ENCODE assay signal across 16 cellular contexts in the genomic region with DNA sequence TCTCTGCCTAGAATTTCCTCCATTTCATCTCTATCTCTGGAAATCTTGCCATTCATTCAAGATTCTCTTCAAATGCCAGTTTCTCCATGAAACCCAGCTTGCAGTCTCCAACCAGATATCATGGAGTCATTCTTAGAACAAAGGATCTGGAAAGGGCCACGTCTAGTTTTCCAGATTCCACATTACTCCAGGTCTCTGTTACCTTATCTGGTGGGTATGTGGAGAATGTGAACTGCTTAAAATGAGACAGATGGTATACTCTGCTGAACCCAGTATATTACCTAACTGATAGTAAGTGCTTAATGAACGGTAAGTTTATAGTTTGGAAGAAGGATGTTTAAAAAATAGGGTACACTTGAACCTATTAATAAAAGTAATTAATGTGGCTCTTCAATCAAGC. TPM values are rescaled to one million over a fixed set of nuclear protein-coding genes. Genes with fewer than 3 reads are reported as not detected.
A peak's percentile ranks its signal among the peaks of the same experiment; 100 is the strongest.
DNase-seq lines count a peak whose midpoint lies in the region; TF ChIP-seq lines count a peak whose summit lies in the region.
"Had no signal": no experiment of that assay in that cellular context is flagged by ENCODE, and none has a peak within 500 bp of the region (broad histone marks: within the 10 kb centered on the region; RNA-seq: fewer than 3 reads in every experiment).

No MANE protein-coding gene starts in this region.

- intact Hi-C loops in ovary (cut with DNase I): no loop called here

- peak overlapping the region; percentile 20 for H3K4me2 ChIP-seq in osteoblast (ENCODE audit: insufficient read depth, low read length)

- H2AFZ ChIP-seq in osteoblast (ENCODE audit: low read length): no peak overlapping the region

- H3K9me3 ChIP-seq in osteoblast (ENCODE audit: low read depth, low read length) (no peaks in the 10 kb centered on the region), ovary (no peaks in the 10 kb centered on the region)
- no peaks in the 10 kb centered on the region for H3K9me3 ChIP-seq in effector memory CD4-positive, alpha-beta T cell (ENCODE audit: control insufficient read depth, low read length)

- TF ChIP-seq EP300 in ovary (IDR thresholded peaks at IDR 0.05): no peak

- TF ChIP-seq POLR2A in ovary (IDR thresholded peaks at IDR 0.05): no peak

- H3K27ac ChIP-seq in epithelial cell of prostate (peak overlapping the region; percentile 57), osteoblast (ENCODE audit: low read depth, low read length) (peak overlapping the region; percentile 34), ovary (no peak overlapping the region)
- H3K27ac ChIP-seq in effector memory CD4-positive, alpha-beta T cell (ENCODE audit: insufficient read depth, low read length, poor library complexity, severe bottlenecking): no peak overlapping the region
- H3K27ac ChIP-seq: 22Rv1 had no signal

- 32 to 42% (median 32%) methylated on average over 2 of the region's 2 CpGs for WGBS in ovary, 3 donors

- TF ChIP-seq CTCF in osteoblast (IDR thresholded peaks at IDR 0.05; ENCODE audit: extremely low read depth, low read depth, low read length) (no peak), ovary (IDR thresholded peaks at IDR 0.05) (no peak)

- H3K27me3 ChIP-seq in osteoblast (ENCODE audit: insufficient read depth, low read length) (no peaks in the 10 kb centered on the region), ovary (no peaks in the 10 kb centered on the region)
- no peaks in the 10 kb centered on the region for H3K27me3 ChIP-seq in effector memory CD4-positive, alpha-beta T cell (replicated peaks; ENCODE audit: control insufficient read depth, insufficient read depth, low read length, poor library complexity, severe bottlenecking)

- DNase-seq in NCI-H1092 treated with DMSO at 0.1 percent for 48 hours (lab: John Stamatoyannopoulos, UW) (peak; percentile 50), NCI-H1092 (lab: John Stamatoyannopoulos, UW) (no peak), NCI-H2171 (lab: John Stamatoyannopoulos, UW) (peak; percentile 26), epithelial cell of prostate (ENCODE audit: low read depth, low spot score) (no peak), osteoblast (ENCODE audit: insufficient read length, low spot score, missing footprints) (no peak), dedifferentiated amniotic fluid mesenchymal stem cell (ENCODE audit: extremely low spot score) (no peak), ovary (no peak)
- DNase-seq in effector memory CD4-positive, alpha-beta T cell: no peak
- DNase-seq: activated CD4-positive, alpha-beta T cell treated with anti-CD3 and anti-CD28 coated beads for 1 hour; activated naive CD4-positive, alpha-beta T cell treated with anti-CD3 and anti-CD28 coated beads, Interleukin-2, amount 50 U/mL, for 16 hours; head of caudate nucleus; MM.1S; NCI-H1930; right cardiac atrium; stimulated activated CD8-positive, alpha-beta memory T cell treated with anti-CD3 and anti-CD28 coated beads, Interleukin-4, amount 100 ng/mL, for 48 hours had no signal

- H3K4me1 ChIP-seq in osteoblast (ENCODE audit: insufficient read depth, low read length): peaks cover 37% of the 10 kb centered on the region
- peaks cover 5% of the 10 kb centered on the region for H3K4me1 ChIP-seq in effector memory CD4-positive, alpha-beta T cell (ENCODE audit: control insufficient read depth, insufficient read depth, low read length, poor library complexity, severe bottlenecking)
- H3K4me1 ChIP-seq in ovary (ENCODE audit: insufficient read depth): peaks cover 7% of the 10 kb centered on the region

- no peaks in the 10 kb centered on the region for H4K20me1 ChIP-seq in osteoblast (ENCODE audit: insufficient read depth, low read length)

- no peak overlapping the region for H3K4me3 ChIP-seq in osteoblast (ENCODE audit: insufficient read depth, low read length)
- no peak overlapping the region for H3K4me3 ChIP-seq in effector memory CD4-positive, alpha-beta T cell (ENCODE audit: insufficient read depth, low read depth, low read length, poor library complexity, severe bottlenecking)
- no peak overlapping the region for H3K4me3 ChIP-seq in ovary

- H3K36me3 ChIP-seq in osteoblast (ENCODE audit: insufficient read depth, low read length): no peaks in the 10 kb centered on the region
- H3K36me3 ChIP-seq in effector memory CD4-positive, alpha-beta T cell (ENCODE audit: control insufficient read depth, insufficient read depth, low read length): no peaks in the 10 kb centered on the region
- no peaks in the 10 kb centered on the region for H3K36me3 ChIP-seq in ovary

- no peaks in the 10 kb centered on the region for H3K79me2 ChIP-seq in osteoblast (ENCODE audit: insufficient read depth, low read length)

RNA-seq across cellular contexts. Expression of a gene that starts 52.3 kb away (rescaled TPM):
- total RNA-seq in osteoblast (10.0 and 10.5 TPM in 2 replicates), ovary (10 to 100 TPM in 5 of 7 donors, 1 to 10 TPM in 2; 8.7 to 15.3 (median 13.4) TPM)
- polyA plus RNA-seq in ovary: 10 to 100 TPM in 1 of 2 donors, 1 to 10 TPM in 1; 4.1 to 10.6 TPM

Comparison
In these comparisons a context has a peak if more than half of its experiments do, and no peak if none do; other contexts are left out.
1. DNase-seq: peak in NCI-H1092 treated with DMSO at 0.1 percent for 48 hours (single experiment) and NCI-H2171 (single experiment); none in NCI-H1092 (single experiment), epithelial cell of prostate (single experiment), osteoblast (single experiment), effector memory CD4-positive, alpha-beta T cell (0 of 3), dedifferentiated amniotic fluid mesenchymal stem cell (single experiment) and ovary (0 of 5).
2. H3K27ac ChIP-seq: peak in epithelial cell of prostate (single experiment) and osteoblast (single experiment); none in effector memory CD4-positive, alpha-beta T cell (single experiment) and ovary (0 of 2).